ENCODE assay signal across 10 cellular contexts in genomic region chr2:136764397-136765255, GRCh38. TPM values are rescaled to one million over a fixed set of nuclear protein-coding genes. Genes with fewer than 3 reads are reported as not detected.
A peak's percentile ranks its signal among the peaks of the same experiment; 100 is the strongest.
DNase-seq lines count a peak whose midpoint lies in the region; ATAC-seq and TF ChIP-seq lines count a peak whose summit lies in the region.
"Had no signal": no experiment of that assay in that cellular context is flagged by ENCODE, and none has a peak within 500 bp of the region (broad histone marks: within the 10 kb centered on the region; RNA-seq: fewer than 3 reads in every experiment).

No MANE protein-coding gene starts in this region.

- DNase-seq in SK-N-SH (peak; percentile 48), kidney tubule cell (ENCODE audit: low spot score) (peak; percentile 46), testis (no peak), NCI-H226 (no peak), immature natural killer cell (no peak)
- DNase-seq in activated T-helper 1 cell treated with anti-CD3 and anti-CD28 coated beads, Interleukin-12 subunit alpha, Interleukin-12 subunit beta, Interleukin-2, Interleukin-4 antibody, amounts not matched to agents 30 ng/mL and 10 ng/mL and 1 ng/mL, durations not matched to agents 14 hours and 24 hours and 36 hours (ENCODE audit: low spot score): no peak
- DNase-seq in activated naive CD4-positive, alpha-beta T cell treated with anti-CD3 and anti-CD28 coated beads, Interleukin-2, amount 50 U/mL, for 16 hours: no peak
- DNase-seq: activated naive CD4-positive, alpha-beta T cell treated with anti-CD3 and anti-CD28 coated beads, Interleukin-2, amount 10 ng/mL, durations not matched to agents 7 days and 5 days had no signal

- no peak for TF ChIP-seq EP300 in SK-N-SH (IDR thresholded peaks at IDR 0.05; ENCODE audit: borderline replicate concordance in 1 of 2, low read depth in 1 of 2, low read length in 1 of 2)

- CTCF ChIA-PET in SK-N-SH (lab: Yijun Ruan, JAX): interaction anchor here (0.7 to 3.0 kb wide), 3 partner anchors 12 to 341 kb away, joined by 3 to 10 read pairs (median 7); no protein-coding TSS in a partner anchor

- no peak for ATAC-seq in SK-N-SH treated with all-trans-retinoic acid at 6 μM for 48 hours

- no peaks in the 10 kb centered on the region for H3K9me2 ChIP-seq in SK-N-SH

- H3F3A ChIP-seq in SK-N-SH (replicated peaks; ENCODE audit: insufficient read depth): no peaks in the 10 kb centered on the region

- no peak for TF ChIP-seq RAD21 in SK-N-SH (IDR thresholded peaks at IDR 0.05; ENCODE audit: low read length)

- intact Hi-C loops in activated T-helper 1 cell treated with anti-CD3 and anti-CD28 coated beads, Interleukin-12 subunit alpha, Interleukin-12 subunit beta, Interleukin-2, Interleukin-4 antibody, amounts not matched to agents 30 ng/mL and 10 ng/mL and 1 ng/mL, durations not matched to agents 14 hours and 24 hours and 36 hours (cut with micrococcal nuclease): no loop called here
- intact Hi-C loops in testis (cut with DNase I; ENCODE audit: low total_unique reads): no loop called here

- H3K4me3 ChIP-seq in SK-N-SH (ENCODE audit: low read depth in 2 of 2, low read length in 1 of 2) (peak overlapping the region in 1 of 2 experiments; percentile 38; a peak in 1 of 4 replicates), testis (peak overlapping the region; percentile 40 to 55)

- H3K36me3 Mint-ChIP-seq in activated T-helper 1 cell treated with anti-CD3 and anti-CD28 coated beads, Interleukin-12 subunit alpha, Interleukin-12 subunit beta, Interleukin-2, Interleukin-4 antibody, amounts not matched to agents 30 ng/mL and 10 ng/mL and 1 ng/mL, durations not matched to agents 14 hours and 24 hours and 36 hours (ENCODE audit: low read depth): peaks cover 1% of the 10 kb centered on the region
- peaks cover 0 to 7% (median 0%) of the 10 kb centered on the region in 3 donors for H3K36me3 Mint-ChIP-seq in immature natural killer cell
- H3K36me3 Mint-ChIP-seq: activated naive CD4-positive, alpha-beta T cell treated with anti-CD3 and anti-CD28 coated beads, Interleukin-2, amount 10 ng/mL, durations not matched to agents 7 days and 5 days had no signal

- POLR2A ChIA-PET in SK-N-SH (lab: Yijun Ruan, JAX): no interaction called here

- H3K4me3 Mint-ChIP-seq in activated T-helper 1 cell treated with anti-CD3 and anti-CD28 coated beads, Interleukin-12 subunit alpha, Interleukin-12 subunit beta, Interleukin-2, Interleukin-4 antibody, amounts not matched to agents 30 ng/mL and 10 ng/mL and 1 ng/mL, durations not matched to agents 14 hours and 24 hours and 36 hours: peak overlapping the region; percentile 26
- no peak overlapping the region for H3K4me3 Mint-ChIP-seq in immature natural killer cell
- H3K4me3 Mint-ChIP-seq: activated naive CD4-positive, alpha-beta T cell treated with anti-CD3 and anti-CD28 coated beads, Interleukin-2, amount 10 ng/mL, durations not matched to agents 7 days and 5 days had no signal

- peaks cover 0 to 13% of the 10 kb centered on the region in 2 experiments; a peak in 1 of 4 replicates for H3K4me1 ChIP-seq in SK-N-SH (ENCODE audit: control insufficient read depth in 1 of 2, insufficient read depth in 2 of 2, low read depth in 1 of 2, low read length in 1 of 2)
- no peaks in the 10 kb centered on the region for H3K4me1 ChIP-seq in testis

- H3K4me2 ChIP-seq in SK-N-SH: no peak overlapping the region; the same call in 1 of the 2 replicates

- H3K9me3 ChIP-seq in SK-N-SH (no peaks in the 10 kb centered on the region), testis (no peaks in the 10 kb centered on the region)

- TF ChIP-seq CTCF in SK-N-SH (IDR thresholded peaks at IDR 0.05) (no peak), testis (IDR thresholded peaks at IDR 0.05) (no peak)

- H3K27me3 Mint-ChIP-seq in activated T-helper 1 cell treated with anti-CD3 and anti-CD28 coated beads, Interleukin-12 subunit alpha, Interleukin-12 subunit beta, Interleukin-2, Interleukin-4 antibody, amounts not matched to agents 30 ng/mL and 10 ng/mL and 1 ng/mL, durations not matched to agents 14 hours and 24 hours and 36 hours (ENCODE audit: insufficient read depth): peaks cover 53% of the 10 kb centered on the region
- peaks cover 4 to 25% (median 9%) of the 10 kb centered on the region in 3 donors for H3K27me3 Mint-ChIP-seq in immature natural killer cell (ENCODE audit: low read depth in 3 of 3)

- H3K27me3 ChIP-seq in SK-N-SH (ENCODE audit: insufficient read depth) (no peaks in the 10 kb centered on the region; the same call in 1 of the 2 replicates), testis (no peaks in the 10 kb centered on the region)

- H3K4me1 Mint-ChIP-seq in activated T-helper 1 cell treated with anti-CD3 and anti-CD28 coated beads, Interleukin-12 subunit alpha, Interleukin-12 subunit beta, Interleukin-2, Interleukin-4 antibody, amounts not matched to agents 30 ng/mL and 10 ng/mL and 1 ng/mL, durations not matched to agents 14 hours and 24 hours and 36 hours (ENCODE audit: low read depth): peaks cover 14% of the 10 kb centered on the region
- no peaks in the 10 kb centered on the region for H3K4me1 Mint-ChIP-seq in immature natural killer cell

- WGBS in SK-N-SH (ENCODE audit: low lambda C conversion rate): 11% methylated on average over 26 of the region's 47 CpGs
- 2% methylated on average over 30 to 47 of the region's 47 CpGs for WGBS in testis, 2 donors

- no peak overlapping the region for H3K9ac ChIP-seq in SK-N-SH

- H3K27ac ChIP-seq in SK-N-SH (ENCODE audit: low read depth in 2 of 2, low read length in 1 of 2): no peak overlapping the region
- H3K27ac ChIP-seq in testis: no peak overlapping the region

- H3K36me3 ChIP-seq in SK-N-SH (replicated peaks in 1 of 2; ENCODE audit: control insufficient read depth in 1 of 2, insufficient read depth in 2 of 2, low read length in 1 of 2): no peaks in the 10 kb centered on the region
- no peaks in the 10 kb centered on the region for H3K36me3 ChIP-seq in testis (ENCODE audit: low read depth, missing control alignments)

- no peak overlapping the region for H3K27ac Mint-ChIP-seq in activated T-helper 1 cell treated with anti-CD3 and anti-CD28 coated beads, Interleukin-12 subunit alpha, Interleukin-12 subunit beta, Interleukin-2, Interleukin-4 antibody, amounts not matched to agents 30 ng/mL and 10 ng/mL and 1 ng/mL, durations not matched to agents 14 hours and 24 hours and 36 hours
- no peak overlapping the region for H3K27ac Mint-ChIP-seq in immature natural killer cell
- H3K27ac Mint-ChIP-seq: activated naive CD4-positive, alpha-beta T cell treated with anti-CD3 and anti-CD28 coated beads, Interleukin-2, amount 10 ng/mL, durations not matched to agents 7 days and 5 days had no signal

- no peaks in the 10 kb centered on the region for H3K9me3 Mint-ChIP-seq in activated T-helper 1 cell treated with anti-CD3 and anti-CD28 coated beads, Interleukin-12 subunit alpha, Interleukin-12 subunit beta, Interleukin-2, Interleukin-4 antibody, amounts not matched to agents 30 ng/mL and 10 ng/mL and 1 ng/mL, durations not matched to agents 14 hours and 24 hours and 36 hours
- peaks cover 0 to 18% (median 4%) of the 10 kb centered on the region in 6 donors for H3K9me3 Mint-ChIP-seq in immature natural killer cell
- H3K9me3 Mint-ChIP-seq: activated naive CD4-positive, alpha-beta T cell treated with anti-CD3 and anti-CD28 coated beads, Interleukin-2, amount 10 ng/mL, durations not matched to agents 7 days and 5 days had no signal

- no peak for TF ChIP-seq POLR2A in testis (IDR thresholded peaks at IDR 0.05)

- H2AFZ ChIP-seq in SK-N-SH (ENCODE audit: low read depth): no peak overlapping the region

- no peaks in the 10 kb centered on the region for H3K79me2 ChIP-seq in SK-N-SH (ENCODE audit: insufficient read depth)

- H4K20me1 ChIP-seq in SK-N-SH (ENCODE audit: insufficient read depth): no peaks in the 10 kb centered on the region

TF ChIP-seq in SK-N-SH, 30 proteins besides CTCF, POLR2A, EP300 and RAD21 (continues in another document):
- TF ChIP-seq ZBTB33 (IDR thresholded peaks at IDR 0.05; ENCODE audit: borderline replicate concordance, low read depth): no peak

TF ChIP-seq in SK-N-SH treated with all-trans-retinoic acid at 6 μM for 48 hours, 23 proteins besides CTCF, POLR2A, EP300 and RAD21 (continues in another document):
- TF ChIP-seq PPARA (CRISPR knock-in tag; IDR thresholded peaks at IDR 0.05; ENCODE audit: borderline replicate concordance): no peak
- TF ChIP-seq ISL1 (CRISPR knock-in tag; IDR thresholded peaks at IDR 0.05): no peak
- no peak for TF ChIP-seq ZFP30 (CRISPR knock-in tag; IDR thresholded peaks at IDR 0.05)
- TF ChIP-seq GLIS3 (CRISPR knock-in tag; IDR thresholded peaks at IDR 0.05): no peak
- TF ChIP-seq SNAI2 (CRISPR knock-in tag; IDR thresholded peaks at IDR 0.05): no peak
- no peak for TF ChIP-seq OSR1 (CRISPR knock-in tag; IDR thresholded peaks at IDR 0.05)

RNA-seq across cellular contexts. Expression of gene THSD7B, which starts 0.7 kb away (rescaled TPM):
- polyA plus RNA-seq in SK-N-SH (2012; rRNA removed) (0.02 TPM in 1 of 2 replicates, not detected in the other), testis (ENCODE audit: insufficient read depth, low read depth, low replicate concordance) (2.1 TPM), immature natural killer cell (not detected)
- 0.03 and 0.05 TPM in 2 replicates for polyA plus RNA-seq in SK-N-SH (2012; cell fraction: cytosol; rRNA removed)
- polyA plus RNA-seq in SK-N-SH (2012; cell fraction: nucleus; rRNA removed): 0.10 TPM in 1 of 2 replicates, not detected in the other
- total RNA-seq in activated T-helper 1 cell treated with anti-CD3 and anti-CD28 coated beads, Interleukin-12 subunit alpha, Interleukin-12 subunit beta, Interleukin-2, Interleukin-4 antibody, amounts not matched to agents 30 ng/mL and 10 ng/mL and 1 ng/mL, durations not matched to agents 14 hours and 24 hours and 36 hours: not detected in 2 replicates
- total RNA-seq in testis: 1 to 10 TPM in 1 of 2 donors, under 1 TPM in 1; 0.87 to 1.1 TPM
- polyA plus RNA-seq: AG04450 had no signal

Comparison
In these comparisons a context has a peak if more than half of its experiments do, and no peak if none do; other contexts are left out.
1. DNase-seq: peak in SK-N-SH (single experiment) and kidney tubule cell (single experiment); none in activated T-helper 1 cell treated with anti-CD3 and anti-CD28 coated beads, Interleukin-12 subunit alpha, Interleukin-12 subunit beta, Interleukin-2, Interleukin-4 antibody, amounts not matched to agents 30 ng/mL and 10 ng/mL and 1 ng/mL, durations not matched to agents 14 hours and 24 hours and 36 hours (single experiment), testis (single experiment), NCI-H226 (single experiment), immature natural killer cell (0 of 3) and activated naive CD4-positive, alpha-beta T cell treated with anti-CD3 and anti-CD28 coated beads, Interleukin-2, amount 50 U/mL, for 16 hours (single experiment).